In genomic region chr15:70437882-70438331, GRCh38 we compare ENCODE assay signal across 1 cellular context.
TF ChIP-seq lines count a peak whose summit lies in the region.

No MANE protein-coding gene starts in this region.

TF ChIP-seq in HCT116, 20 proteins besides CTCF, POLR2A, EP300 and RAD21:
- TF ChIP-seq REST (IDR thresholded peaks at IDR 0.05; ENCODE audit: low read depth): no peak
- TF ChIP-seq, protein P1, sequence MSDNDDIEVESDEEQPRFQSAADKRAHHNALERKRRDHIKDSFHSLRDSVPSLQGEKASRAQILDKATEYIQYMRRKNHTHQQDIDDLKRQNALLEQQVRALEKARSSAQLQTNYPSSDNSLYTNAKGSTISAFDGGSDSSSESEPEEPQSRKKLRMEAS (IDR thresholded peaks at IDR 0.05): no peak
